2 cellular contexts compared by ENCODE assay signal in the genomic region with DNA sequence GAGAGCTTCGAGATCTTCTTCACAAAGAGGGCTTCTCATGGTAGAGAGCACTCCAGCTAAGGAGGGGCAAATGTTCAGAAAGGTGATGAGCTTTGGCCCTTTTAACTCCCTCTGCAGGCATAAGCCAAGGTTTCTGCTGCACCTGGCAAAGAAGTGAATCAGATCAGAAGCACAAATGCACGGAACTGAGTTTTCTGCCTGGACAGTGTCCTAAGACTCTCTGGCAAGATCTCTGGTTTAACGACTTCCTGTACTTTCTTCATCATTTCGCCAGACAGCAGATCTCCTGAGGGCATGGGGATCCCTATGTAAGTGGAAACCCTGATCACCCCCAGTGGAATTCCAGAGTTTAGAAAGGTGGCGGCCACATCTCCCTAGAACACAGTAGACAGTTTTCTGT.
A peak's percentile ranks its signal among the peaks of the same experiment; 100 is the strongest.
TF ChIP-seq lines count a peak whose summit lies in the region.

No MANE protein-coding gene starts in this region.

TF ChIP-seq in GM23338, 12 proteins besides CTCF, POLR2A, EP300 and RAD21 (continued from another document):
- TF ChIP-seq REST (IDR thresholded peaks at IDR 0.05; ENCODE audit: unreplicated experiment): no peak
TF ChIP-seq in GM23338: peak in this region for 0.

TF ChIP-seq in HepG2, 621 proteins besides CTCF, POLR2A, EP300 and RAD21 (continued from another document):
- TF ChIP-seq AFF4 (CRISPR knock-in tag; IDR thresholded peaks at IDR 0.05): 0 out of 2 replicates have a peak, but pooled peaks have one; percentile 7
- TF ChIP-seq KLF9 (CRISPR knock-in tag; IDR thresholded peaks at IDR 0.05; ENCODE audit: low read depth): 0 out of 2 replicates have a peak, but pooled peaks have one; percentile 26
- no peak for TF ChIP-seq SNAPC2 (CRISPR knock-in tag; IDR thresholded peaks at IDR 0.05)
- 0 out of 2 replicates have a peak, but pooled peaks have one; percentile 3 for TF ChIP-seq ZFY (CRISPR knock-in tag; IDR thresholded peaks at IDR 0.05)
- peak in 1 of 2 experiments; percentile 28; a peak in 1 of 4 replicates for TF ChIP-seq HMGXB4 (CRISPR knock-in tag; IDR thresholded peaks at IDR 0.05; ENCODE audit: borderline replicate concordance in 1 of 2, low read depth in 1 of 2)
- TF ChIP-seq ZBTB34 (CRISPR knock-in tag; IDR thresholded peaks at IDR 0.05): no peak; the same call in 1 of the 2 replicates
- TF ChIP-seq KDM3A (CRISPR knock-in tag; IDR thresholded peaks at IDR 0.05; ENCODE audit: low read depth): no peak
- TF ChIP-seq ZNF367 (CRISPR knock-in tag; IDR thresholded peaks at IDR 0.05; ENCODE audit: borderline replicate concordance): no peak
- 0 out of 2 replicates have a peak, but pooled peaks have one; percentile 28 for TF ChIP-seq ARNTL (CRISPR knock-in tag; IDR thresholded peaks at IDR 0.05)
- TF ChIP-seq ZNF430 (CRISPR knock-in tag; IDR thresholded peaks at IDR 0.05): 0 out of 2 replicates have a peak, but pooled peaks have one; percentile 24
- TF ChIP-seq NFAT5 (CRISPR knock-in tag; IDR thresholded peaks at IDR 0.05): no peak
- no peak for TF ChIP-seq CCAR2 (optimal IDR thresholded peaks at IDR 0.05; ENCODE audit: low read depth, low read length)
- no peak for TF ChIP-seq ZNF44 (CRISPR knock-in tag; IDR thresholded peaks at IDR 0.05)
